8 cellular contexts compared by ENCODE assay signal in genomic region chr14:22830329-22831010, GRCh38. TPM values are rescaled to one million over a fixed set of nuclear protein-coding genes. Genes with fewer than 3 reads are reported as not detected.
DNase-seq lines count a peak whose midpoint lies in the region; ATAC-seq, FAIRE-seq and TF ChIP-seq lines count a peak whose summit lies in the region.

No MANE protein-coding gene starts in this region.

- BruUV-seq in GM12878 (replicated peaks; lab: Mats Ljungman, UMichigan): TSS peak; percentile 91

- H2AFZ ChIP-seq in GM12878 (ENCODE audit: control insufficient read depth, low read depth, low read length): no peak overlapping the region
- H2AFZ ChIP-seq in mesenchymal stem cell (ENCODE audit: low read depth, low read length): no peak overlapping the region

- H3K14ac ChIP-seq in mesenchymal stem cell (ENCODE audit: low read length in 2 of 2): no peak overlapping the region

- CTCF ChIA-PET in GM12878 (lab: Yijun Ruan, JAX): interaction anchor here (0.6 to 6.4 kb wide), 15 partner anchors 9 to 260 kb away, joined by 3 to 55 read pairs (median 3); partner anchors contain the start of genes HAUS4, LRP10 and OXA1L

- H3K79me2 ChIP-seq in GM12878 (ENCODE audit: control insufficient read depth, insufficient read depth, low read length): peaks cover 13% of the 10 kb centered on the region

- no peak overlapping the region for H4K91ac ChIP-seq in mesenchymal stem cell (ENCODE audit: low read length)

- TF ChIP-seq RAD21 in GM12878 (IDR thresholded peaks at IDR 0.05; ENCODE audit: insufficient read depth, low read depth, low read length): no peak

- WGBS in heart left ventricle, 4 donors: 12 to 15% (median 14%) methylated on average over 6 of the region's 6 CpGs
- 16% methylated on average over 6 of the region's 6 CpGs for WGBS in GM12878 (ENCODE audit: insufficient coverage, insufficient replicate concordance, low lambda C conversion rate, missing lambda C conversion rate)
- 1% methylated on average over 5 of the region's 6 CpGs for WGBS in mesenchymal stem cell

- no peak overlapping the region for H3K18ac ChIP-seq in mesenchymal stem cell (ENCODE audit: low read depth in 1 of 2, low read length in 2 of 2)

- in situ Hi-C loops in GM12878 (cut with MboI): no loop called here

- peak overlapping the region in 1 of 2 experiments; percentile 95 for H3K4ac ChIP-seq in mesenchymal stem cell (ENCODE audit: low read depth in 1 of 2, low read length in 2 of 2)

- intact Hi-C loops in heart left ventricle (cut with DNase I) (loop anchor here in 1 of 10 donors (10.0 kb wide), 1 partner anchor 84 kb away; the partner anchor contains the start of gene RBM23), left ventricle myocardium superior (cut with micrococcal nuclease) (no loop called here), GM12878 (cut with micrococcal nuclease; ENCODE audit: unreplicated experiment) (no loop called here)

- ATAC-seq in heart left ventricle (no peak), left ventricle myocardium superior (no peak), GM12878 (peak; percentile 24), GM18868 (IDR thresholded peaks at IDR 0.05; ENCODE audit: unreplicated experiment) (no peak)

- no peak for DNase-seq in heart left ventricle
- DNase-seq in left ventricle myocardium superior: no peak
- DNase-seq in GM12878 (ENCODE audit: low read depth, low spot score): no peak
- DNase-seq in mesenchymal stem cell: no peak
- no peak for DNase-seq in NCI-H1436 treated with DMSO at 0.1 percent for 48 hours (lab: John Stamatoyannopoulos, UW)
- no peak for DNase-seq in T1000 (lab: John Stamatoyannopoulos, UW)
- no peak for DNase-seq in C1 segment of cervical spinal cord (lab: John Stamatoyannopoulos, UW)

- H3K9me3 ChIP-seq in heart left ventricle: no peaks in the 10 kb centered on the region
- H3K9me3 ChIP-seq in GM12878 (replicated peaks; ENCODE audit: control insufficient read depth, insufficient read depth, low read length): no peaks in the 10 kb centered on the region
- no peaks in the 10 kb centered on the region for H3K9me3 ChIP-seq in mesenchymal stem cell (ENCODE audit: control insufficient read depth, low read length)

- SMC1A ChIA-PET in GM12878 (lab: Charles Lee; ENCODE audit: uncharacterized antibody, unreplicated experiment): interaction anchor here (0.6 to 1.4 kb wide), 12 partner anchors 9 to 171 kb away, joined by 3 to 13 read pairs (median 3); no protein-coding TSS in a partner anchor

- H2BK12ac ChIP-seq in mesenchymal stem cell (ENCODE audit: low read length in 2 of 2): no peak overlapping the region

- TF ChIP-seq CTCF in heart left ventricle (IDR thresholded peaks at IDR 0.05) (no peak), GM12878 (IDR thresholded peaks at IDR 0.05 in 2 of 3, conservative IDR thresholded peaks at IDR 0.05 in 1 of 3; ENCODE audit: control insufficient read depth in 2 of 3, extremely low read depth in 1 of 3, insufficient read depth in 1 of 3, low read depth in 3 of 3, low read length in 3 of 3) (no peak)

- H3K27me3 ChIP-seq in heart left ventricle (no peaks in the 10 kb centered on the region), GM12878 (replicated peaks in 1 of 2; ENCODE audit: control insufficient read depth in 2 of 2, insufficient read depth in 2 of 2, low read length in 1 of 2) (no peaks in the 10 kb centered on the region), mesenchymal stem cell (ENCODE audit: control insufficient read depth in 1 of 2, insufficient read depth in 1 of 2, low read length in 2 of 2) (no peaks in the 10 kb centered on the region)

- peaks cover 0 to 14% (median 11%) of the 10 kb centered on the region in 12 donors for H3K4me1 ChIP-seq in heart left ventricle
- peaks cover 9% of the 10 kb centered on the region for H3K4me1 ChIP-seq in GM12878 (ENCODE audit: control insufficient read depth, insufficient read depth, low read length)
- peaks cover 2% of the 10 kb centered on the region for H3K4me1 ChIP-seq in mesenchymal stem cell (ENCODE audit: control insufficient read depth, insufficient read depth, low read depth, low read length)

- no peak overlapping the region for H3K23ac ChIP-seq in mesenchymal stem cell (ENCODE audit: low read length in 2 of 2)

- no peak for FAIRE-seq in GM12878 (lab: Jason Lieb, UNC)

- H2BK15ac ChIP-seq in mesenchymal stem cell (ENCODE audit: low read depth, poor library complexity, severe bottlenecking): no peak overlapping the region

- H3K9ac ChIP-seq in GM12878 (ENCODE audit: control insufficient read depth, insufficient read depth, low read length) (peak overlapping the region; percentile 78), mesenchymal stem cell (ENCODE audit: low read length) (peak overlapping the region; percentile 93)

- H3K4me2 ChIP-seq in GM12878 (ENCODE audit: control insufficient read depth, insufficient read depth): peak overlapping the region; percentile 68
- peak overlapping the region; percentile 95 for H3K4me2 ChIP-seq in mesenchymal stem cell (ENCODE audit: low read length, poor library complexity, severe bottlenecking)

- H2BK120ac ChIP-seq in mesenchymal stem cell (ENCODE audit: low read depth, low read length): peak overlapping the region; percentile 80

- H3K27ac ChIP-seq in heart left ventricle: peak overlapping the region in 9 of 12 donors; percentile 53 to 87 (median 82)
- H3K27ac ChIP-seq in GM12878 (ENCODE audit: control insufficient read depth, insufficient read depth): peak overlapping the region; percentile 41
- no peak overlapping the region for H3K27ac ChIP-seq in mesenchymal stem cell (ENCODE audit: low read length, poor library complexity, severe bottlenecking)

- POLR2A ChIA-PET in GM12878 (lab: Charles Lee): interaction anchor here (0.6 to 1.6 kb wide), 8 partner anchors 8 to 181 kb away, joined by 3 to 5 read pairs (median 3); partner anchors contain the start of gene OXA1L

- H2BK5ac ChIP-seq in mesenchymal stem cell (ENCODE audit: low read depth, low read length, poor library complexity, severe bottlenecking): no peak overlapping the region

- RAD21 ChIA-PET in GM12878 (lab: Charles Lee; ENCODE audit: unreplicated experiment): interaction anchor here (0.9 to 2.5 kb wide), 11 partner anchors 9 to 259 kb away, joined by 3 to 7 read pairs (median 4); no protein-coding TSS in a partner anchor

- peaks cover 4% of the 10 kb centered on the region for H3K79me1 ChIP-seq in mesenchymal stem cell (replicated peaks; ENCODE audit: low read length, poor library complexity, severe bottlenecking)

- H4K20me1 ChIP-seq in GM12878 (ENCODE audit: control insufficient read depth, insufficient read depth): no peaks in the 10 kb centered on the region

- TF ChIP-seq POLR2A in heart left ventricle (IDR thresholded peaks at IDR 0.05) (no peak), GM12878 (IDR thresholded peaks at IDR 0.05; ENCODE audit: low read depth, low read length) (no peak)

- H4K8ac ChIP-seq in mesenchymal stem cell (ENCODE audit: low read length): no peak overlapping the region

- no peak for TF ChIP-seq EP300 in GM12878 (IDR thresholded peaks at IDR 0.05; ENCODE audit: borderline replicate concordance in 1 of 2, control insufficient read depth in 1 of 2, low read depth in 2 of 2, low read length in 2 of 2)

- H3K36me3 ChIP-seq in heart left ventricle: peaks cover 0 to 30% (median 24%) of the 10 kb centered on the region in 9 donors
- H3K36me3 ChIP-seq in GM12878 (ENCODE audit: control insufficient read depth in 2 of 2, insufficient read depth in 2 of 2, low read length in 1 of 2): peaks cover 0 to 11% of the 10 kb centered on the region in 2 experiments; a peak in 2 of 4 replicates
- H3K36me3 ChIP-seq in mesenchymal stem cell (ENCODE audit: control insufficient read depth in 1 of 2, insufficient read depth in 2 of 2, low read depth in 1 of 2, low read length in 2 of 2): peaks cover 17 to 35% of the 10 kb centered on the region in 2 experiments

- H3K4me3 ChIP-seq in heart left ventricle (peak overlapping the region; percentile 66 to 93 (median 78)), GM12878 (peak overlapping the region; percentile 98), mesenchymal stem cell (ENCODE audit: insufficient read depth in 1 of 2, low read depth in 1 of 2, low read length in 2 of 2) (peak overlapping the region; percentile 92 to 95)

- H2AK5ac ChIP-seq in mesenchymal stem cell (ENCODE audit: low read length, severe bottlenecking): no peak overlapping the region

RNA-seq across cellular contexts. Expression of gene MRPL52, which starts 0.8 kb away (rescaled TPM):
- total RNA-seq in heart left ventricle (100 to 1,000 TPM in 5 of 9 donors, 10 to 100 TPM in 4; 80.4 to 185 (median 107) TPM), left ventricle myocardium superior (113 TPM), GM12878 (2014; rRNA removed) (102 and 143 TPM in 2 replicates), GM12878 (2014; rRNA removed; fragmentation: Illumina TruSeq; extraction: Trizol) (110 and 135 TPM in 2 replicates), GM12878 (2021) (193 and 208 TPM in 2 replicates)
- polyA plus RNA-seq in heart left ventricle (100 to 1,000 TPM in 1 of 2 donors, 10 to 100 TPM in 1; 83.4 to 177 TPM), GM12878 (2011; rRNA removed) (62.7 and 86.1 TPM in 2 replicates), GM12878 (2014; fragmentation: Illumina TruSeq; extraction: Trizol) (43.2 and 67.3 TPM in 2 replicates), GM12878 (2014; fragmentation: Nextera tagmentation; extraction: Ambion mirVana) (100 to 1,000 TPM in 1 of 2 experiments, 10 to 100 TPM in 1; 51.7 to 142 TPM), GM12878 (2014; rRNA removed) (172 and 212 TPM in 2 replicates), GM12878 (2016; fragmentation: Nextera tagmentation; extraction: Ambion mirVana) (100 to 1,000 TPM; 530 to 541 TPM)
- 21.8 and 22.3 TPM in 2 replicates for total RNA-seq in GM12878 (2013; cell fraction: nucleolus; rRNA removed)
- 136 TPM for polyA plus RNA-seq in GM12878 (2011; ENCODE audit: low read depth)
- polyA plus RNA-seq in GM12878 (2011; cell fraction: cytosol; rRNA removed): 51.4 and 58.7 TPM in 2 replicates
- polyA plus RNA-seq in GM12878 (2011; cell fraction: nucleus; rRNA removed): 32.4 and 47.1 TPM in 2 replicates
- 113 and 144 TPM in 2 replicates for polyA plus RNA-seq in GM12878 (2012)
- polyA minus RNA-seq in GM12878 (2011; rRNA and poly(A)+ RNA removed): 9.3 and 15.1 TPM in 2 replicates
- 12.3 and 22.1 TPM in 2 replicates for polyA minus RNA-seq in GM12878 (2011; cell fraction: cytosol; rRNA and poly(A)+ RNA removed)
- polyA minus RNA-seq in GM12878 (2011; cell fraction: nucleus; rRNA and poly(A)+ RNA removed): 7.9 and 18.8 TPM in 2 replicates
- polyA plus RNA-seq in mesenchymal stem cell (2013, experiment 1 of 2): 219 TPM
- 222 TPM for polyA plus RNA-seq in mesenchymal stem cell (2013, experiment 2 of 2)

RNA-seq across cellular contexts. Expression of gene MMP14, which starts 5.9 kb away (rescaled TPM):
- total RNA-seq in heart left ventricle (10 to 100 TPM; 14.0 to 90.6 (median 24.8) TPM), left ventricle myocardium superior (19.9 TPM), GM12878 (2014; rRNA removed) (0.38 and 0.85 TPM in 2 replicates), GM12878 (2014; rRNA removed; fragmentation: Illumina TruSeq; extraction: Trizol) (0.28 and 0.31 TPM in 2 replicates), GM12878 (2021) (1.1 and 1.8 TPM in 2 replicates)
- polyA plus RNA-seq in heart left ventricle (10 to 100 TPM; 18.9 to 25.7 TPM), GM12878 (2011; rRNA removed) (0.65 and 0.91 TPM in 2 replicates), GM12878 (2014; fragmentation: Illumina TruSeq; extraction: Trizol) (0.27 and 0.56 TPM in 2 replicates), GM12878 (2014; fragmentation: Nextera tagmentation; extraction: Ambion mirVana) (not detected), GM12878 (2014; rRNA removed) (1.8 and 1.9 TPM in 2 replicates), GM12878 (2016; fragmentation: Nextera tagmentation; extraction: Ambion mirVana) (under 1 TPM; 0.32 to 0.42 TPM)
- 3.2 and 5.0 TPM in 2 replicates for total RNA-seq in GM12878 (2013; cell fraction: nucleolus; rRNA removed)
- 1.2 TPM for polyA plus RNA-seq in GM12878 (2011; ENCODE audit: low read depth)
- polyA plus RNA-seq in GM12878 (2011; cell fraction: cytosol; rRNA removed): 1.8 and 2.0 TPM in 2 replicates
- polyA plus RNA-seq in GM12878 (2011; cell fraction: nucleus; rRNA removed): 7.5 and 8.2 TPM in 2 replicates
- 0.46 and 0.59 TPM in 2 replicates for polyA plus RNA-seq in GM12878 (2012)
- polyA minus RNA-seq in GM12878 (2011; rRNA and poly(A)+ RNA removed): 0.15 and 0.26 TPM in 2 replicates
- not detected in 2 replicates for polyA minus RNA-seq in GM12878 (2011; cell fraction: cytosol; rRNA and poly(A)+ RNA removed)
- 0.57 and 1.1 TPM in 2 replicates for polyA minus RNA-seq in GM12878 (2011; cell fraction: nucleus; rRNA and poly(A)+ RNA removed)
- polyA plus RNA-seq in mesenchymal stem cell (2013, experiment 1 of 2): 1,343 TPM
- 1,238 TPM for polyA plus RNA-seq in mesenchymal stem cell (2013, experiment 2 of 2)

RNA-seq across cellular contexts. Expression of gene SLC7A7, which starts 15.2 kb away (rescaled TPM):
- total RNA-seq in heart left ventricle: 10 to 100 TPM in 2 of 9 donors, 1 to 10 TPM in 7; 1.8 to 28.0 (median 3.8) TPM
- polyA plus RNA-seq in heart left ventricle: 1 to 10 TPM; 1.3 to 4.0 TPM
- total RNA-seq in left ventricle myocardium superior: 4.7 TPM
- total RNA-seq in GM12878 (2013; cell fraction: nucleolus; rRNA removed): 64.8 and 70.2 TPM in 2 replicates
- total RNA-seq in GM12878 (2014; rRNA removed): 55.6 and 58.5 TPM in 2 replicates
- 38.5 and 39.7 TPM in 2 replicates for total RNA-seq in GM12878 (2014; rRNA removed; fragmentation: Illumina TruSeq; extraction: Trizol)
- 44.7 and 50.8 TPM in 2 replicates for total RNA-seq in GM12878 (2021)
- 31.6 TPM for polyA plus RNA-seq in GM12878 (2011; ENCODE audit: low read depth)
- polyA plus RNA-seq in GM12878 (2011; rRNA removed): 58.6 and 79.2 TPM in 2 replicates
- 81.8 and 100 TPM in 2 replicates for polyA plus RNA-seq in GM12878 (2011; cell fraction: cytosol; rRNA removed)
- 56.1 and 60.0 TPM in 2 replicates for polyA plus RNA-seq in GM12878 (2011; cell fraction: nucleus; rRNA removed)
- 29.4 and 38.4 TPM in 2 replicates for polyA plus RNA-seq in GM12878 (2012)
- polyA plus RNA-seq in GM12878 (2014; fragmentation: Illumina TruSeq; extraction: Trizol): 64.3 and 65.1 TPM in 2 replicates
- 10 to 100 TPM; 48.1 to 72.7 TPM for polyA plus RNA-seq in GM12878 (2014; fragmentation: Nextera tagmentation; extraction: Ambion mirVana)
- polyA plus RNA-seq in GM12878 (2014; rRNA removed): 53.5 and 60.2 TPM in 2 replicates
- polyA plus RNA-seq in GM12878 (2016; fragmentation: Nextera tagmentation; extraction: Ambion mirVana): 10 to 100 TPM; 27.8 to 31.1 TPM
- polyA minus RNA-seq in GM12878 (2011; rRNA and poly(A)+ RNA removed): 85.9 and 88.4 TPM in 2 replicates
- 18.2 and 18.3 TPM in 2 replicates for polyA minus RNA-seq in GM12878 (2011; cell fraction: cytosol; rRNA and poly(A)+ RNA removed)
- 15.2 and 20.2 TPM in 2 replicates for polyA minus RNA-seq in GM12878 (2011; cell fraction: nucleus; rRNA and poly(A)+ RNA removed)
- polyA plus RNA-seq in mesenchymal stem cell (2013, experiment 1 of 2): 6.4 TPM
- polyA plus RNA-seq in mesenchymal stem cell (2013, experiment 2 of 2): 6.5 TPM

RNA-seq across cellular contexts. Expression of gene LRP10, which starts 41.1 kb away (rescaled TPM):
- total RNA-seq in heart left ventricle (100 to 1,000 TPM in 3 of 9 donors, 10 to 100 TPM in 6; 47.9 to 128 (median 64.5) TPM), left ventricle myocardium superior (61.9 TPM), GM12878 (2014; rRNA removed) (16.7 and 17.8 TPM in 2 replicates), GM12878 (2014; rRNA removed; fragmentation: Illumina TruSeq; extraction: Trizol) (10.5 and 13.5 TPM in 2 replicates), GM12878 (2021) (51.5 and 56.9 TPM in 2 replicates)
- polyA plus RNA-seq in heart left ventricle (10 to 100 TPM; 11.0 to 99.9 TPM), GM12878 (2011; rRNA removed) (7.9 and 20.4 TPM in 2 replicates), GM12878 (2014; fragmentation: Illumina TruSeq; extraction: Trizol) (8.3 and 24.5 TPM in 2 replicates), GM12878 (2014; fragmentation: Nextera tagmentation; extraction: Ambion mirVana) (1 to 10 TPM; 3.0 TPM), GM12878 (2014; rRNA removed) (21.4 and 23.0 TPM in 2 replicates), GM12878 (2016; fragmentation: Nextera tagmentation; extraction: Ambion mirVana) (10 to 100 TPM; 43.8 to 53.7 TPM)
- total RNA-seq in GM12878 (2013; cell fraction: nucleolus; rRNA removed): 43.0 and 46.7 TPM in 2 replicates
- polyA plus RNA-seq in GM12878 (2011; ENCODE audit: low read depth): 23.9 TPM
- polyA plus RNA-seq in GM12878 (2011; cell fraction: cytosol; rRNA removed): 30.1 and 31.1 TPM in 2 replicates
- 57.3 and 57.9 TPM in 2 replicates for polyA plus RNA-seq in GM12878 (2011; cell fraction: nucleus; rRNA removed)
- polyA plus RNA-seq in GM12878 (2012): 47.1 and 60.2 TPM in 2 replicates
- 43.4 and 68.8 TPM in 2 replicates for polyA minus RNA-seq in GM12878 (2011; rRNA and poly(A)+ RNA removed)
- 30.1 and 34.1 TPM in 2 replicates for polyA minus RNA-seq in GM12878 (2011; cell fraction: cytosol; rRNA and poly(A)+ RNA removed)
- 24.3 and 36.3 TPM in 2 replicates for polyA minus RNA-seq in GM12878 (2011; cell fraction: nucleus; rRNA and poly(A)+ RNA removed)
- polyA plus RNA-seq in mesenchymal stem cell (2013, experiment 1 of 2): 99.1 TPM
- polyA plus RNA-seq in mesenchymal stem cell (2013, experiment 2 of 2): 101 TPM

RNA-seq across cellular contexts. Expression of gene REM2, which starts 52.6 kb away (rescaled TPM):
- total RNA-seq in heart left ventricle (under 1 TPM in 1 of 9 donors, not detected in 8; 0.21 TPM), left ventricle myocardium superior (not detected), GM12878 (2014; rRNA removed) (0.87 and 1.2 TPM in 2 replicates), GM12878 (2014; rRNA removed; fragmentation: Illumina TruSeq; extraction: Trizol) (0.27 and 0.37 TPM in 2 replicates), GM12878 (2021) (0.66 and 0.69 TPM in 2 replicates)
- polyA plus RNA-seq in heart left ventricle (under 1 TPM in 1 of 2 donors, not detected in 1; 0.06 TPM), GM12878 (2011; rRNA removed) (0.69 and 1.1 TPM in 2 replicates), GM12878 (2014; fragmentation: Illumina TruSeq; extraction: Trizol) (0.17 and 0.66 TPM in 2 replicates), GM12878 (2014; fragmentation: Nextera tagmentation; extraction: Ambion mirVana) (1 to 10 TPM in 1 of 2 experiments, under 1 TPM in 1; 0.68 to 1.3 TPM), GM12878 (2014; rRNA removed) (1.3 and 1.5 TPM in 2 replicates), GM12878 (2016; fragmentation: Nextera tagmentation; extraction: Ambion mirVana) (1 to 10 TPM in 1 of 2 experiments, under 1 TPM in 1; 0.97 to 1.5 TPM)
- 3.3 and 4.7 TPM in 2 replicates for total RNA-seq in GM12878 (2013; cell fraction: nucleolus; rRNA removed)
- 0.84 TPM for polyA plus RNA-seq in GM12878 (2011; ENCODE audit: low read depth)
- polyA plus RNA-seq in GM12878 (2011; cell fraction: cytosol; rRNA removed): 0.59 and 0.61 TPM in 2 replicates
- polyA plus RNA-seq in GM12878 (2011; cell fraction: nucleus; rRNA removed): 1.9 and 2.3 TPM in 2 replicates
- 0.94 and 1.6 TPM in 2 replicates for polyA plus RNA-seq in GM12878 (2012)
- polyA minus RNA-seq in GM12878 (2011; rRNA and poly(A)+ RNA removed): 0.88 and 1.6 TPM in 2 replicates
- polyA minus RNA-seq in GM12878 (2011; cell fraction: cytosol; rRNA and poly(A)+ RNA removed): 0.94 TPM in 2 replicates
- 2.4 and 2.8 TPM in 2 replicates for polyA minus RNA-seq in GM12878 (2011; cell fraction: nucleus; rRNA and poly(A)+ RNA removed)
- polyA plus RNA-seq in mesenchymal stem cell (2013, experiment 1 of 2): 0.10 TPM
- polyA plus RNA-seq in mesenchymal stem cell (2013, experiment 2 of 2): 0.10 TPM
